8 cellular contexts compared by ENCODE assay signal in genomic region chr12:123634142-123634561, GRCh38. TPM values are rescaled to one million over a fixed set of nuclear protein-coding genes. Genes with fewer than 3 reads are reported as not detected.
DNase-seq lines count a peak whose midpoint lies in the region; ATAC-seq and TF ChIP-seq lines count a peak whose summit lies in the region.

No MANE protein-coding gene starts in this region.

- H3K4me3 ChIP-seq in iPS-11a (ENCODE audit: low read depth, low read length) = peak overlapping the region; percentile 100

- POLR2A ChIA-PET in activated B cell treated with CpG ODN at 0.5 μM for 24 hours (lab: Charles Lee) = interaction anchor here (1.0 to 1.5 kb wide), 5 partner anchors 17 to 80 kb away, joined by 3 to 6 read pairs (median 3); partner anchors contain the start of genes ATP6V0A2, DDX55 and TCTN2

- DNase-seq in NCI-H82 (lab: John Stamatoyannopoulos, UW) = peak; percentile 47
- no peak for DNase-seq in NCI-H82 treated with DMSO at 0.1 percent for 48 hours (lab: John Stamatoyannopoulos, UW; ENCODE audit: unreplicated experiment)
- no peak for DNase-seq in activated B cell treated with CpG ODN at 0.5 μM for 24 hours
- DNase-seq in stimulated activated naive CD8-positive, alpha-beta T cell treated with anti-CD3 and anti-CD28 coated beads, Interleukin-15, amount 100 ng/mL, for 72 hours = peak in 1 of 2 donors; percentile 7
- no peak for DNase-seq in NCI-H2081 (lab: John Stamatoyannopoulos, UW)
- DNase-seq in NCI-H446 treated with DMSO at 0.1 percent for 48 hours (lab: John Stamatoyannopoulos, UW) = no peak

- ATAC-seq in activated B cell treated with CpG ODN at 0.5 μM for 24 hours (ENCODE audit: low read depth) (no peak), HG03354 (IDR thresholded peaks at IDR 0.05; ENCODE audit: poor library complexity, severe bottlenecking, unreplicated experiment) (no peak)
- no peak for ATAC-seq in stimulated activated naive CD8-positive, alpha-beta T cell treated with anti-CD3 and anti-CD28 coated beads, Interleukin-15, amount 100 ng/mL, for 72 hours

- no peaks in the 10 kb centered on the region for H3K9me3 Mint-ChIP-seq in activated B cell treated with CpG ODN at 0.5 μM for 24 hours
- H3K9me3 Mint-ChIP-seq in stimulated activated naive CD8-positive, alpha-beta T cell treated with anti-CD3 and anti-CD28 coated beads, Interleukin-15, amount 100 ng/mL, for 72 hours = no peaks in the 10 kb centered on the region

- H3K4me1 Mint-ChIP-seq in activated B cell treated with CpG ODN at 0.5 μM for 24 hours = peaks cover 24% of the 10 kb centered on the region
- peaks cover 27% of the 10 kb centered on the region for H3K4me1 Mint-ChIP-seq in stimulated activated naive CD8-positive, alpha-beta T cell treated with anti-CD3 and anti-CD28 coated beads, Interleukin-15, amount 100 ng/mL, for 72 hours

- H3K36me3 Mint-ChIP-seq in activated B cell treated with CpG ODN at 0.5 μM for 24 hours (ENCODE audit: low read depth) = peaks cover 28% of the 10 kb centered on the region

- peak overlapping the region; percentile 96 for H3K4me3 Mint-ChIP-seq in activated B cell treated with CpG ODN at 0.5 μM for 24 hours
- peak overlapping the region; percentile 98 to 100 for H3K4me3 Mint-ChIP-seq in stimulated activated naive CD8-positive, alpha-beta T cell treated with anti-CD3 and anti-CD28 coated beads, Interleukin-15, amount 100 ng/mL, for 72 hours

- H3K27ac Mint-ChIP-seq in activated B cell treated with CpG ODN at 0.5 μM for 24 hours = peak overlapping the region; percentile 93
- peak overlapping the region; percentile 96 to 100 for H3K27ac Mint-ChIP-seq in stimulated activated naive CD8-positive, alpha-beta T cell treated with anti-CD3 and anti-CD28 coated beads, Interleukin-15, amount 100 ng/mL, for 72 hours

- intact Hi-C loops in activated B cell treated with CpG ODN at 0.5 μM for 24 hours (cut with micrococcal nuclease) = loop anchor here (5.0 to 10.0 kb wide), 2 partner anchors 351 to 1138 kb away; no protein-coding TSS in a partner anchor

- no peak for TF ChIP-seq CTCF in activated B cell treated with CpG ODN at 0.5 μM for 24 hours (IDR thresholded peaks at IDR 0.05)

- CTCF ChIA-PET in activated B cell treated with CpG ODN at 0.5 μM for 24 hours (lab: Charles Lee) = interaction anchor here (0.8 kb wide), 1 partner anchor 128 kb away, joined by 3 read pairs; the partner anchor contains the start of gene DNAH10

- H3K27me3 Mint-ChIP-seq in activated B cell treated with CpG ODN at 0.5 μM for 24 hours = no peaks in the 10 kb centered on the region
- no peaks in the 10 kb centered on the region for H3K27me3 Mint-ChIP-seq in stimulated activated naive CD8-positive, alpha-beta T cell treated with anti-CD3 and anti-CD28 coated beads, Interleukin-15, amount 100 ng/mL, for 72 hours

RNA-seq across cellular contexts. Expression of gene GTF2H3, which starts 0.5 kb away (rescaled TPM):
- total RNA-seq in activated B cell treated with CpG ODN at 0.5 μM for 24 hours = 33.8 and 36.2 TPM in 2 replicates

RNA-seq across cellular contexts. Expression of gene EIF2B1, which starts 0.7 kb away (rescaled TPM):
- total RNA-seq in activated B cell treated with CpG ODN at 0.5 μM for 24 hours = 67.3 and 79.7 TPM in 2 replicates

RNA-seq across cellular contexts. Expression of gene DDX55, which starts 32.3 kb away (rescaled TPM):
- total RNA-seq in activated B cell treated with CpG ODN at 0.5 μM for 24 hours = 28.8 and 35.0 TPM in 2 replicates

RNA-seq across cellular contexts. Expression of gene TCTN2, which starts 36.8 kb away (rescaled TPM):
- 10.3 and 11.9 TPM in 2 replicates for total RNA-seq in activated B cell treated with CpG ODN at 0.5 μM for 24 hours

RNA-seq across cellular contexts. Expression of gene TMED2, which starts 49.8 kb away (rescaled TPM):
- total RNA-seq in activated B cell treated with CpG ODN at 0.5 μM for 24 hours = 92.5 and 108 TPM in 2 replicates
